In genomic region chr10:119313645-119314044, GRCh38 we compare ENCODE assay signal across 8 cellular contexts.
DNase-seq lines count a peak whose midpoint lies in the region; ATAC-seq and TF ChIP-seq lines count a peak whose summit lies in the region.

No MANE protein-coding gene starts in this region.

- WGBS in hepatocyte (ENCODE audit: low lambda C conversion rate, missing lambda C conversion rate) = 99% methylated on average over 7 of the region's 7 CpGs
- WGBS in testis, 2 donors = 88 to 99% methylated on average over 7 of the region's 7 CpGs

- TF ChIP-seq CTCF in hepatocyte (IDR thresholded peaks at IDR 0.05; ENCODE audit: poor library complexity) = no peak
- no peak for TF ChIP-seq CTCF in testis (IDR thresholded peaks at IDR 0.05)

- DNase-seq in CD1c-positive myeloid dendritic cell (ENCODE audit: extremely low spot score) (peak; percentile 5), HuH-7 (ENCODE audit: low spot score) (no peak), hepatocyte (ENCODE audit: low spot score) (no peak), testis (no peak)
- DNase-seq in activated CD8-positive, alpha-beta memory T cell treated with anti-CD3 and anti-CD28 coated beads, Interleukin-2, amount 50 U/mL, for 4 hours = peak; percentile 37
- peak in 2 of 3 experiments; percentile 20 to 73 for DNase-seq in stimulated activated CD4-positive, alpha-beta T cell treated with anti-CD3 and anti-CD28 coated beads, TNF-alpha, amount 100 ng/mL, for 24 hours (ENCODE audit: low read depth in 3 of 3)

- peaks cover 63% of the 10 kb centered on the region for H3K79me2 ChIP-seq in hepatocyte

- ATAC-seq in GM19395 (IDR thresholded peaks at IDR 0.05; ENCODE audit: unreplicated experiment) (peak; percentile 69), HG03439 (IDR thresholded peaks at IDR 0.05; ENCODE audit: unreplicated experiment) (peak; percentile 57)

- H3K4me2 ChIP-seq in hepatocyte = no peak overlapping the region

- no peak for TF ChIP-seq POLR2A in testis (IDR thresholded peaks at IDR 0.05)

- H3K27ac ChIP-seq in hepatocyte (no peak overlapping the region), testis (no peak overlapping the region)

- intact Hi-C loops in testis (cut with DNase I; ENCODE audit: low total_unique reads) = no loop called here

- H3K36me3 ChIP-seq in hepatocyte (replicated peaks; ENCODE audit: insufficient read depth, low read depth) = no peaks in the 10 kb centered on the region
- H3K36me3 ChIP-seq in testis (ENCODE audit: low read depth, missing control alignments) = no peaks in the 10 kb centered on the region

- H2AFZ ChIP-seq in hepatocyte = no peak overlapping the region

- H4K20me1 ChIP-seq in hepatocyte (ENCODE audit: insufficient read depth, poor library complexity, severe bottlenecking) = no peaks in the 10 kb centered on the region

- H3K9me3 ChIP-seq in hepatocyte (ENCODE audit: low read depth) (no peaks in the 10 kb centered on the region), testis (no peaks in the 10 kb centered on the region)

- no peaks in the 10 kb centered on the region for H3K9me2 ChIP-seq in hepatocyte (replicated peaks; ENCODE audit: insufficient read depth)

- H3K4me1 ChIP-seq in hepatocyte (ENCODE audit: insufficient read depth) (peaks cover 40% of the 10 kb centered on the region), testis (no peaks in the 10 kb centered on the region)

- H3K27me3 ChIP-seq in hepatocyte (no peaks in the 10 kb centered on the region), testis (no peaks in the 10 kb centered on the region)

- H3K4me3 ChIP-seq in hepatocyte = no peak overlapping the region
- no peak overlapping the region for H3K4me3 ChIP-seq in testis

Comparison
In these comparisons a context has a peak if more than half of its experiments do, and no peak if none do; other contexts are left out.
1. DNase-seq: peak in CD1c-positive myeloid dendritic cell (single experiment), activated CD8-positive, alpha-beta memory T cell treated with anti-CD3 and anti-CD28 coated beads, Interleukin-2, amount 50 U/mL, for 4 hours (single experiment) and stimulated activated CD4-positive, alpha-beta T cell treated with anti-CD3 and anti-CD28 coated beads, TNF-alpha, amount 100 ng/mL, for 24 hours (2 of 3); none in HuH-7 (single experiment), hepatocyte (single experiment) and testis (single experiment).